21 cellular contexts compared by ENCODE assay signal in the genomic region with DNA sequence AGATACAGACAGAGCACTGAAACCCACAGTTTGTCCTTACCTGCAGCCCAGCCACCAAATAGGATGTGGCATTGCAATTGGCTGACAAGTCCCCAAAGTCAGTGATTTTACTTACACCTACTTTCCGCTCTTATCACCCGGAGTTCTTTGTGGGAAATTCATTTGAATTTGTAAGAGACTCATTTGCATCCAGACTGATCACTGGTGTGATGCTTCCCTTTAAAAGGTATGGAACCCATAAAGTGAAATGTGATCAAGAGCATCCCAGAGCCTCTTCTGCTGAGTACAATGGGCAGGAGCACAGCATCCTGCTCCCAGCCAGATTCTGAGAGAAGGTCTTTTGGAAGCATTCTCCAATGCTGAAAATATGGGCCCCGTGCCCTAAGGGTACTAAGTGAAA.
"Had no signal": no experiment of that assay in that cellular context is flagged by ENCODE, and none has a peak within 500 bp of the region (broad histone marks: within the 10 kb centered on the region; RNA-seq: fewer than 3 reads in every experiment).

No MANE protein-coding gene starts in this region.

- H3K4me1 Mint-ChIP-seq: naive B cell; nephron; stimulated activated effector memory CD8-positive, alpha-beta T cell treated with anti-CD3 and anti-CD28 coated beads, Interleukin-12 subunit alpha, Interleukin-12 subunit beta, amount 100 ng/mL, for 72 hours had no signal

- H3K9ac ChIP-seq: parathyroid adenoma had no signal

- H3K4me2 ChIP-seq: hepatocyte had no signal

- ATAC-seq: left colon; left ventricle myocardium superior; right lobe of liver; stimulated activated effector memory CD8-positive, alpha-beta T cell treated with anti-CD3 and anti-CD28 coated beads, Interleukin-12 subunit alpha, Interleukin-12 subunit beta, amount 100 ng/mL, for 72 hours; upper lobe of right lung had no signal

- H3K27me3 Mint-ChIP-seq: stimulated activated naive CD8-positive, alpha-beta T cell treated with anti-CD3 and anti-CD28 coated beads, Interleukin-15, Interleukin-2, amounts not matched to agents 100 ng/mL and 50 ng/mL, for 24 hours had no signal

- H3K27ac Mint-ChIP-seq: naive B cell; nephron; stimulated activated effector memory CD8-positive, alpha-beta T cell treated with anti-CD3 and anti-CD28 coated beads, Interleukin-12 subunit alpha, Interleukin-12 subunit beta, amount 100 ng/mL, for 72 hours; stimulated activated naive CD8-positive, alpha-beta T cell treated with anti-CD3 and anti-CD28 coated beads, Interleukin-15, Interleukin-2, amounts not matched to agents 100 ng/mL and 50 ng/mL, for 24 hours had no signal

- H3K9me3 Mint-ChIP-seq: nephron; stimulated activated naive CD8-positive, alpha-beta T cell treated with anti-CD3 and anti-CD28 coated beads, Interleukin-15, Interleukin-2, amounts not matched to agents 100 ng/mL and 50 ng/mL, for 24 hours had no signal

- H3K27me3 ChIP-seq: hepatocyte, right lobe of liver, testis, tibial nerve, upper lobe of right lung, vagina had no signal

- H3K79me2 ChIP-seq: hepatocyte, parathyroid adenoma had no signal

- H2AFZ ChIP-seq: hepatocyte, parathyroid adenoma had no signal

- H3K27ac ChIP-seq: coronary artery, hepatocyte, parathyroid adenoma, prostate gland, right lobe of liver, testis, tibial nerve, upper lobe of right lung, vagina had no signal

- H3K4me3 Mint-ChIP-seq: naive B cell; nephron; stimulated activated effector memory CD8-positive, alpha-beta T cell treated with anti-CD3 and anti-CD28 coated beads, Interleukin-12 subunit alpha, Interleukin-12 subunit beta, amount 100 ng/mL, for 72 hours; stimulated activated naive CD8-positive, alpha-beta T cell treated with anti-CD3 and anti-CD28 coated beads, Interleukin-15, Interleukin-2, amounts not matched to agents 100 ng/mL and 50 ng/mL, for 24 hours had no signal

- H3K4me1 ChIP-seq: parathyroid adenoma, prostate gland, right lobe of liver, testis, tibial nerve, upper lobe of right lung, vagina had no signal

- DNase-seq: effector CD4-positive, alpha-beta T cell; foreskin melanocyte; head of caudate nucleus; left colon; left ventricle myocardium superior; mesenchymal stem cell; naive B cell; right lobe of liver; stimulated activated CD4-positive, alpha-beta T cell treated with anti-CD3 and anti-CD28 coated beads, Interleukin-4, amount 100 ng/mL, for 1 hour; stimulated activated CD8-positive, alpha-beta memory T cell treated with anti-CD3 and anti-CD28 coated beads, Interleukin-4, amount 100 ng/mL, for 48 hours; testis; upper lobe of right lung had no signal

- H3K36me3 Mint-ChIP-seq: stimulated activated effector memory CD8-positive, alpha-beta T cell treated with anti-CD3 and anti-CD28 coated beads, Interleukin-12 subunit alpha, Interleukin-12 subunit beta, amount 100 ng/mL, for 72 hours had no signal

- H3K9me3 ChIP-seq: prostate gland, right lobe of liver, testis, tibial nerve, upper lobe of right lung, vagina had no signal
